13 cellular contexts compared by ENCODE assay signal in the genomic region with DNA sequence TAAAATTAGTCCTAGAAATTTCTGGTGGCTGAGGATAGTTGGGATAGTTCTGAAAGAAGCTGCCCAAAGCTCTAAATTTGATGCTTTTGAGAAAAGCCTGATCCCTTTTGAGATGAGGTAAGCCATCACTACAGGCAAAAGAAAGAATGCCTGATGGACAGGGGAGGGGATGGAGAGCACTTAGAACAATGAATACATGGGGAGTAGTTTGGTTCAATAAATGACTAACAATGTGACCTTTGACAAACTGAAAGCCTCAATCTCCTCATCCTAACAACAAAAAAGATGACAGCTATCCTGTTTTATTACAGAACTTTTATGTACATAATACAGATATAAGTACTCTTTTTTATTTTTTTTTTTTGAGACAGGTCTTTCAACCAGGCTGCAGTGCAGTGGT.
"Had no signal": no experiment of that assay in that cellular context is flagged by ENCODE, and none has a peak within 500 bp of the region (broad histone marks: within the 10 kb centered on the region; RNA-seq: fewer than 3 reads in every experiment).

No MANE protein-coding gene starts in this region.

- H3K4me1 Mint-ChIP-seq: naive B cell had no signal

- H3K27me3 Mint-ChIP-seq: naive B cell had no signal

- H3K4me1 ChIP-seq: prostate gland, upper lobe of right lung had no signal

- H3K36me3 ChIP-seq: prostate gland had no signal

- H3K4me3 ChIP-seq: ascending aorta, prostate gland, skin epidermis, upper lobe of right lung had no signal

- H3K27ac Mint-ChIP-seq: naive B cell had no signal

- H3K9me3 ChIP-seq: ascending aorta, prostate gland, upper lobe of right lung had no signal

- DNase-seq: activated CD4-positive, alpha-beta T cell treated with anti-CD3 and anti-CD28 coated beads, Interleukin-2, amount 50 U/mL, for 4 hours; endodermal cell; erythroblast; naive B cell; right cardiac atrium; stimulated activated CD4-positive, alpha-beta T cell treated with anti-CD3 and anti-CD28 coated beads, Interleukin-4, amount 100 ng/mL, for 24 hours; stimulated activated naive CD4-positive, alpha-beta T cell treated with Interleukin-2 at 50 U/mL for 16 hours; upper lobe of right lung had no signal

- H3K9me3 Mint-ChIP-seq: endodermal cell, naive B cell had no signal

- ATAC-seq: activated CD4-positive, CD25-positive, alpha-beta regulatory T cell treated with anti-CD3 and anti-CD28 coated beads, Interleukin-2, amount 50 U/mL, for 24 hours; left lobe of liver; right cardiac atrium; upper lobe of right lung had no signal

- H3K4me3 Mint-ChIP-seq: endodermal cell, naive B cell had no signal

- H3K27me3 ChIP-seq: ascending aorta, upper lobe of right lung had no signal

- H3K27ac ChIP-seq: ascending aorta, prostate gland, skin epidermis, upper lobe of right lung had no signal
